ENCODE assay signal across 8 cellular contexts in the genomic region with DNA sequence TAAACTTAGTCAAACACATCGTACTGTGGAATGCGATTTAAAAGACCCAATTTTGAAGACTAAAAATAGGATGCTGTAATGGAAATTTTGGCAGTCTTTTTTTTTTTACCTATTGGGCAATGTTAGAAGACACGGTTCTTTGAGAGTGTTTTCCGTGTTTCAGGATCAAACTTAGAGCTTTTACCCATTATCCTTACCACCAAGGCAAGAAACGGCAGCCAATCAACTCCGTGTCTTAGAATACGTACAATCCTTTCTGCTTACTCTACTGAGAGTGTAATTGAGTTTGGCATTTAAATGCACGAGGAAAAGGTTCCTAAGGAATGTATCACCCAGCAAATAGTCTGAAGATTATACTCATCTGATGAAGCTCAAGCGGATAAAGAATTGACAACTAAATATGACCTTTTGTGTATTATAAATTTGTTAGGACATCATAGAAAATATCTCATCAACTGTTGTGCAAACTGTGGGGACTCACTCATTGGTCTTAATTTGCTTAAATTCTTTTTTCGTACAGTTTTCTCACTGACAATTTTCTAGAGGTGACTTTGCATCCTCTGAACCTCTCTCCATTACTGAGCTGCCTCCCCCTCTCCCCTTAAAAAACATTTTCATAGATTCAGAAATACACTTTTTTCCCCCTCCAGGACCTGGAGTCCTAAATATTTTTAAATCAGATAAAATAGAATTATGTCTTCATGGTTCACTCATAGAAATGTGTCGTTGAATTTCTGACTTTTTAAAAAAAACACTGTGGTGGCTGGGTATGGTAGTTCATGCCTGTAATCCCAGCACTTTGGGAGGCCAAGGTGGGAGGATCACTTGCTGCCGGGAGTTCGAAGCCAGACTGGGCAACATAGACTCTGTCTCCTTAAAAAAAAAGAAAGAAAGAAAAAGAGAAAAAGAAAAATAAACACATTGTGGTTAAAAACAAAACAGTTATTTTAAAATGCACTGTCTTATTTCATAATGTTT. TPM values are rescaled to one million over a fixed set of nuclear protein-coding genes. Genes with fewer than 3 reads are reported as not detected.
A peak's percentile ranks its signal among the peaks of the same experiment; 100 is the strongest.
DNase-seq lines count a peak whose midpoint lies in the region; ATAC-seq and TF ChIP-seq lines count a peak whose summit lies in the region.

No MANE protein-coding gene starts in this region.

- peaks cover 6% of the 10 kb centered on the region for H3K36me3 ChIP-seq in mucosa of descending colon (ENCODE audit: low read depth)

- no peaks in the 10 kb centered on the region for H3K9me3 ChIP-seq in mucosa of descending colon

- no peaks in the 10 kb centered on the region for H3K9me3 Mint-ChIP-seq in activated naive CD4-positive, alpha-beta T cell treated with anti-CD3 and anti-CD28 coated beads for 36 hours

- peaks cover 53% of the 10 kb centered on the region for H3K4me1 Mint-ChIP-seq in activated naive CD4-positive, alpha-beta T cell treated with anti-CD3 and anti-CD28 coated beads for 36 hours (ENCODE audit: low read depth)

- DNase-seq in activated naive CD4-positive, alpha-beta T cell treated with anti-CD3 and anti-CD28 coated beads for 36 hours, result peak; percentile 18
- DNase-seq in activated naive CD4-positive, alpha-beta T cell treated with anti-CD3 and anti-CD28 coated beads, Interleukin-2, amount 50 U/mL, for 16 hours, result no peak
- DNase-seq in OCI-M1 (lab: John Stamatoyannopoulos, UW) (peak; percentile 79), cerebellar cortex (ENCODE audit: low spot score) (peak; percentile 60), mucosa of descending colon (peak in 1 of 3 donors; percentile 31)
- no peak for DNase-seq in stimulated activated naive CD4-positive, alpha-beta T cell treated with Interleukin-2 at 50 U/mL for 16 hours (lab: John Stamatoyannopoulos, UW)

- ATAC-seq in mucosa of descending colon, result no peak
- no peak for ATAC-seq in GM21576 (IDR thresholded peaks at IDR 0.05; ENCODE audit: unreplicated experiment)
- ATAC-seq in HG02970 (IDR thresholded peaks at IDR 0.05; ENCODE audit: low FRiP score, unreplicated experiment), result no peak

- peak overlapping the region; percentile 96 for H3K4me3 Mint-ChIP-seq in activated naive CD4-positive, alpha-beta T cell treated with anti-CD3 and anti-CD28 coated beads for 36 hours

- H3K27ac Mint-ChIP-seq in activated naive CD4-positive, alpha-beta T cell treated with anti-CD3 and anti-CD28 coated beads for 36 hours, result peak overlapping the region; percentile 94

- H3K4me1 ChIP-seq in mucosa of descending colon (ENCODE audit: low read depth), result peaks cover 45% of the 10 kb centered on the region

- TF ChIP-seq CTCF in mucosa of descending colon (IDR thresholded peaks at IDR 0.05), result no peak

- H3K27me3 Mint-ChIP-seq in activated naive CD4-positive, alpha-beta T cell treated with anti-CD3 and anti-CD28 coated beads for 36 hours (ENCODE audit: low read depth), result no peaks in the 10 kb centered on the region

- intact Hi-C loops in activated naive CD4-positive, alpha-beta T cell treated with anti-CD3 and anti-CD28 coated beads for 36 hours (cut with micrococcal nuclease), result loop anchor here (2.0 to 10.0 kb wide), 12 partner anchors 19 to 1913 kb away; partner anchors contain the start of genes COX20, DESI2, SCCPDH and ZNF669
- intact Hi-C loops in mucosa of descending colon (cut with DNase I, micrococcal nuclease), result loop anchor here in 1 of 2 donors (5.0 kb wide), 1 partner anchor 130 kb away; no protein-coding TSS in a partner anchor

- peak overlapping the region; percentile 83 for H3K4me3 ChIP-seq in mucosa of descending colon

- CTCF ChIA-PET in activated naive CD4-positive, alpha-beta T cell treated with anti-CD3 and anti-CD28 coated beads for 36 hours (lab: Charles Lee), result interaction anchor here (0.6 to 1.2 kb wide), 3 partner anchors 11 to 81 kb away, joined by 4 to 11 read pairs (median 5); no protein-coding TSS in a partner anchor

- H3K36me3 Mint-ChIP-seq in activated naive CD4-positive, alpha-beta T cell treated with anti-CD3 and anti-CD28 coated beads for 36 hours (ENCODE audit: low read depth), result peaks cover 9% of the 10 kb centered on the region

RNA-seq across cellular contexts. Expression of gene CNST, which starts 1.3 kb away (rescaled TPM):
- total RNA-seq in activated naive CD4-positive, alpha-beta T cell treated with anti-CD3 and anti-CD28 coated beads for 36 hours, result 10 to 100 TPM; 22.1 to 25.3 TPM
- total RNA-seq in mucosa of descending colon, result 10 to 100 TPM; 31.6 to 47.7 (median 44.6) TPM

RNA-seq across cellular contexts. Expression of gene TFB2M, which starts 1.5 kb away (rescaled TPM):
- 10 to 100 TPM; 10.8 to 11.1 TPM for total RNA-seq in activated naive CD4-positive, alpha-beta T cell treated with anti-CD3 and anti-CD28 coated beads for 36 hours
- total RNA-seq in mucosa of descending colon, result 10 to 100 TPM; 10.3 to 12.9 (median 10.5) TPM

Comparison
In these comparisons a context has a peak if more than half of its experiments do, and no peak if none do; other contexts are left out.
1. DNase-seq: peak in activated naive CD4-positive, alpha-beta T cell treated with anti-CD3 and anti-CD28 coated beads for 36 hours (single experiment), OCI-M1 (single experiment) and cerebellar cortex (single experiment); none in activated naive CD4-positive, alpha-beta T cell treated with anti-CD3 and anti-CD28 coated beads, Interleukin-2, amount 50 U/mL, for 16 hours (single experiment) and stimulated activated naive CD4-positive, alpha-beta T cell treated with Interleukin-2 at 50 U/mL for 16 hours (single experiment).